Comparison of ENCODE assay signal across 10 cellular contexts in genomic region chr3:108131105-108131794, GRCh38. TPM values are rescaled to one million over a fixed set of nuclear protein-coding genes. Genes with fewer than 3 reads are reported as not detected.
DNase-seq lines count a peak whose midpoint lies in the region; ATAC-seq, FAIRE-seq and TF ChIP-seq lines count a peak whose summit lies in the region.
"Had no signal": no experiment of that assay in that cellular context is flagged by ENCODE, and none has a peak within 500 bp of the region (broad histone marks: within the 10 kb centered on the region; RNA-seq: fewer than 3 reads in every experiment).

No MANE protein-coding gene starts in this region.

- intact Hi-C loops in activated B cell treated with CpG ODN at 0.5 μM for 24 hours (cut with micrococcal nuclease) = loop anchor here (5.0 kb wide), 1 partner anchor 269 kb away; no protein-coding TSS in a partner anchor

- peaks cover 56% of the 10 kb centered on the region for H3K36me3 Mint-ChIP-seq in activated B cell treated with CpG ODN at 0.5 μM for 24 hours (ENCODE audit: low read depth)

- DNase-seq in AG04449 (ENCODE audit: low read depth, low spot score) (peak; percentile 69), H4 (ENCODE audit: low spot score) (peak; percentile 58), activated B cell treated with CpG ODN at 0.5 μM for 24 hours (no peak), WERI-Rb-1 (no peak), NCI-H2227 treated with DMSO at 0.1 percent for 48 hours (lab: John Stamatoyannopoulos, UW) (no peak)
- DNase-seq: NCI-H1048 had no signal

- no peak for TF ChIP-seq CTCF in AG04449 (IDR thresholded peaks at IDR 0.05; ENCODE audit: insufficient read depth, low read length, missing control alignments)
- TF ChIP-seq CTCF in activated B cell treated with CpG ODN at 0.5 μM for 24 hours (IDR thresholded peaks at IDR 0.05) = no peak
- TF ChIP-seq CTCF in WERI-Rb-1 (IDR thresholded peaks at IDR 0.05; ENCODE audit: low read depth, low read length) = no peak

- CTCF ChIA-PET in AG04449 (lab: Yijun Ruan, JAX) (interaction anchor here (3.8 kb wide), 1 partner anchor 22 kb away, joined by 20 read pairs; no protein-coding TSS in a partner anchor), activated B cell treated with CpG ODN at 0.5 μM for 24 hours (lab: Charles Lee) (interaction anchor here (0.9 to 1.0 kb wide), 2 partner anchors 42 to 276 kb away, joined by 3 to 4 read pairs; no protein-coding TSS in a partner anchor)

- H3K4me1 Mint-ChIP-seq in activated B cell treated with CpG ODN at 0.5 μM for 24 hours = peaks cover 96% of the 10 kb centered on the region

- H3K27me3 ChIP-seq in WERI-Rb-1 (ENCODE audit: insufficient read depth, low read depth, severe bottlenecking) = no peaks in the 10 kb centered on the region

- no peaks in the 10 kb centered on the region for H3K27me3 Mint-ChIP-seq in activated B cell treated with CpG ODN at 0.5 μM for 24 hours

- no peak overlapping the region for H3K27ac ChIP-seq in WERI-Rb-1

- peaks cover 8% of the 10 kb centered on the region for H3K9me3 Mint-ChIP-seq in activated B cell treated with CpG ODN at 0.5 μM for 24 hours

- peak overlapping the region; percentile 92 for H3K27ac Mint-ChIP-seq in activated B cell treated with CpG ODN at 0.5 μM for 24 hours

- ATAC-seq in activated B cell treated with CpG ODN at 0.5 μM for 24 hours (ENCODE audit: low read depth) = no peak
- no peak for ATAC-seq in HG02852 (IDR thresholded peaks at IDR 0.05; ENCODE audit: unreplicated experiment)
- ATAC-seq in GM19328 (IDR thresholded peaks at IDR 0.05; ENCODE audit: unreplicated experiment) = no peak

- peak; percentile 33 for FAIRE-seq in islet of Langerhans (lab: Jason Lieb, UNC)
- FAIRE-seq: G401.6 had no signal

- POLR2A ChIA-PET in AG04449 (lab: Yijun Ruan, JAX) = no interaction called here
- POLR2A ChIA-PET in activated B cell treated with CpG ODN at 0.5 μM for 24 hours (lab: Charles Lee) = interaction anchor here (0.6 to 4.4 kb wide), 5 partner anchors 8 to 327 kb away, joined by 3 to 53 read pairs (median 7); partner anchors contain the start of gene IFT57

- no peak overlapping the region for H3K4me3 ChIP-seq in AG04449 (ENCODE audit: low read depth, low read length)
- H3K4me3 ChIP-seq in WERI-Rb-1 (ENCODE audit: low read depth, low read length) = no peak overlapping the region

- H3K4me3 Mint-ChIP-seq in activated B cell treated with CpG ODN at 0.5 μM for 24 hours = peak overlapping the region; percentile 74

- H3K36me3 ChIP-seq in WERI-Rb-1 = no peaks in the 10 kb centered on the region

- H3K9me3 ChIP-seq in WERI-Rb-1 (ENCODE audit: severe bottlenecking) = no peaks in the 10 kb centered on the region

RNA-seq across cellular contexts. Expression of gene CD47, which starts 40.4 kb away (rescaled TPM):
- 123 and 130 TPM in 2 replicates for total RNA-seq in H4 (2014; rRNA removed; shearing (Covaris generic))
- total RNA-seq in activated B cell treated with CpG ODN at 0.5 μM for 24 hours = 158 and 184 TPM in 2 replicates

Comparison
In these comparisons a context has a peak if more than half of its experiments do, and no peak if none do; other contexts are left out.
1. DNase-seq: peak in AG04449 (single experiment) and H4 (single experiment); none in activated B cell treated with CpG ODN at 0.5 μM for 24 hours (single experiment), WERI-Rb-1 (single experiment) and NCI-H2227 treated with DMSO at 0.1 percent for 48 hours (single experiment).